13 cellular contexts compared by ENCODE assay signal in genomic region chr6:16639689-16640480, GRCh38.
A peak's percentile ranks its signal among the peaks of the same experiment; 100 is the strongest.
DNase-seq lines count a peak whose midpoint lies in the region; ATAC-seq and TF ChIP-seq lines count a peak whose summit lies in the region.
"Had no signal": no experiment of that assay in that cellular context is flagged by ENCODE, and none has a peak within 500 bp of the region (broad histone marks: within the 10 kb centered on the region; RNA-seq: fewer than 3 reads in every experiment).

No MANE protein-coding gene starts in this region.

- H3K4me3 ChIP-seq in mesodermal cell (ENCODE audit: extremely low read depth, insufficient read depth, low read length, poor library complexity, severe bottlenecking) (no peak overlapping the region), left ventricle myocardium inferior (no peak overlapping the region), right cardiac atrium (ENCODE audit: low read length) (no peak overlapping the region)
- H3K4me3 ChIP-seq: coronary artery, skin epidermis had no signal

- TF ChIP-seq CTCF in left ventricle myocardium inferior (IDR thresholded peaks at IDR 0.05; ENCODE audit: borderline replicate concordance): no peak

- no peak for ATAC-seq in GM18498 (IDR thresholded peaks at IDR 0.05; ENCODE audit: unreplicated experiment)
- ATAC-seq in right cardiac atrium: no peak
- ATAC-seq: left lobe of liver had no signal

- intact Hi-C loops in left ventricle myocardium inferior (cut with micrococcal nuclease) (no loop called here), right cardiac atrium (cut with DNase I) (no loop called here)

- H3K27me3 ChIP-seq in left ventricle myocardium inferior (ENCODE audit: low read depth) (no peaks in the 10 kb centered on the region), right cardiac atrium (ENCODE audit: control insufficient read depth, insufficient read depth) (no peaks in the 10 kb centered on the region)

- no peaks in the 10 kb centered on the region for H3K9me3 ChIP-seq in mesodermal cell (ENCODE audit: control insufficient read depth, low read length)
- peaks cover 9% of the 10 kb centered on the region for H3K9me3 ChIP-seq in left ventricle myocardium inferior (replicated peaks)
- no peaks in the 10 kb centered on the region for H3K9me3 ChIP-seq in right cardiac atrium (ENCODE audit: control insufficient read depth, low read length)

- peaks cover 20% of the 10 kb centered on the region for H3K4me1 ChIP-seq in mesodermal cell (ENCODE audit: control insufficient read depth, insufficient read depth, low read length, poor library complexity, severe bottlenecking)
- peaks cover 9% of the 10 kb centered on the region for H3K4me1 ChIP-seq in left ventricle myocardium inferior
- no peaks in the 10 kb centered on the region for H3K4me1 ChIP-seq in right cardiac atrium (ENCODE audit: control insufficient read depth, insufficient read depth, low read length)

- H3K27ac ChIP-seq in mesodermal cell (ENCODE audit: low read depth, low read length, severe bottlenecking) (peak overlapping the region; percentile 37), left ventricle myocardium inferior (replicated peaks) (no peak overlapping the region), right cardiac atrium (ENCODE audit: low read length) (no peak overlapping the region)
- H3K27ac ChIP-seq: coronary artery, skin epidermis had no signal

- WGBS in mesodermal cell (ENCODE audit: insufficient coverage in 2 of 2), 2 experiments: 85 to 89% methylated on average over 4 to 7 of the region's 10 CpGs
- WGBS in right cardiac atrium: 91% methylated on average over 10 of the region's 10 CpGs

- DNase-seq in EH (ENCODE audit: low read depth): peak; percentile 93
- peak; percentile 77 for DNase-seq in NCI-H226
- DNase-seq in dedifferentiated amniotic fluid mesenchymal stem cell (ENCODE audit: extremely low spot score): peak; percentile 46
- DNase-seq in GF-D8 (lab: John Stamatoyannopoulos, UW): no peak
- no peak for DNase-seq in left ventricle myocardium inferior
- no peak for DNase-seq in right cardiac atrium
- DNase-seq: NCI-H2227 treated with DMSO at 0.1 percent for 48 hours; stimulated activated naive CD4-positive, alpha-beta T cell had no signal

- peaks cover 11% of the 10 kb centered on the region for H3K36me3 ChIP-seq in mesodermal cell (ENCODE audit: control insufficient read depth, insufficient read depth, low read length)
- H3K36me3 ChIP-seq in left ventricle myocardium inferior: peaks cover 18% of the 10 kb centered on the region

Comparison
In these comparisons a context has a peak if more than half of its experiments do, and no peak if none do; other contexts are left out.
1. DNase-seq: peak in EH (single experiment), NCI-H226 (single experiment) and dedifferentiated amniotic fluid mesenchymal stem cell (single experiment); none in GF-D8 (single experiment), left ventricle myocardium inferior (single experiment) and right cardiac atrium (0 of 3).